22 cellular contexts compared by ENCODE assay signal in the genomic region with DNA sequence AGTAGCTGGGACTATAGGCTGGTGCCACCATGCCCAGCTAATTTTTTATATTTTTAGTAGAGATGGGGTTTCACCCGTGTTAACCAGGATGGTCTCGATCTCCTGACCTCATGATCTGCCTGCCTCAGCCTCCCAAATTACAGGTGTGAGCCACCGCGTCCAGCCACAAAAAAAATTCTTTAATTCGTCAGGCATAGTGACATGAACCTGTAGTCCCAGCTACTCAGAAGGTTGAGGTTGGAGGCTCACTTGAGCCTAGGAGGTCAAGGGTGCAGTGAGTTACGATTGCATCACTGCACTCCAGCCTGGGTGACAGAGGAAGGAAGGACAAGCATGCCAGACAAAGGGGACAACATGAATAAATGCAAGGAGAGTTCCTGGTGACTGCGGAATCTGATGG. TPM values are rescaled to one million over a fixed set of nuclear protein-coding genes. Genes with fewer than 3 reads are reported as not detected.
DNase-seq lines count a peak whose midpoint lies in the region; ATAC-seq and TF ChIP-seq lines count a peak whose summit lies in the region.
"Had no signal": no experiment of that assay in that cellular context is flagged by ENCODE, and none has a peak within 500 bp of the region (broad histone marks: within the 10 kb centered on the region; RNA-seq: fewer than 3 reads in every experiment).

No MANE protein-coding gene starts in this region.

- peaks cover 10% of the 10 kb centered on the region for H3K36me3 Mint-ChIP-seq in osteocyte (ENCODE audit: unreplicated experiment)
- peaks cover 18% of the 10 kb centered on the region for H3K36me3 Mint-ChIP-seq in activated naive CD8-positive, alpha-beta T cell treated with anti-CD3 and anti-CD28 coated beads for 36 hours

- H3K4me1 ChIP-seq in BLaER1 (peaks cover 72% of the 10 kb centered on the region), left lung (peaks cover 8 to 42% of the 10 kb centered on the region in 2 donors), rectal smooth muscle tissue (ENCODE audit: control insufficient read depth, insufficient read depth, low read length) (peaks cover 2% of the 10 kb centered on the region), right atrium auricular region (peaks cover 0 to 38% of the 10 kb centered on the region in 2 donors)
- H3K4me1 ChIP-seq: parathyroid adenoma had no signal

- no peak for TF ChIP-seq POLR2A in NB4 (IDR thresholded peaks at IDR 0.05; ENCODE audit: extremely low read depth, insufficient read length)

- ATAC-seq in left lung: peak; percentile 73
- ATAC-seq: left ventricle myocardium superior; mucosa of descending colon; natural killer cell treated with Interleukin-12 subunit alpha and Interleukin-12 subunit beta and Interleukin-15 and Interleukin-18, amount 100 ng/mL, for 72 hours; stimulated activated memory B cell treated with anti-CD40 and anti-IgM and Interleukin-4, amounts not matched to agents 10 μg/mL and 1 μg/mL and 100 μg/mL, for 72 hours had no signal

- no peak overlapping the region for H3K4me3 Mint-ChIP-seq in osteocyte (ENCODE audit: unreplicated experiment)
- no peak overlapping the region for H3K4me3 Mint-ChIP-seq in activated naive CD8-positive, alpha-beta T cell treated with anti-CD3 and anti-CD28 coated beads for 36 hours
- H3K4me3 Mint-ChIP-seq: activated CD4-positive, alpha-beta T cell treated with anti-CD3 and anti-CD28 coated beads, Interleukin-2, amount 10 ng/mL, durations not matched to agents 24 days and 14 days; natural killer cell treated with Interleukin-12 subunit alpha and Interleukin-12 subunit beta and Interleukin-15 and Interleukin-18, amount 100 ng/mL, for 72 hours; stimulated activated memory B cell treated with anti-CD40 and anti-IgM and Interleukin-4, amounts not matched to agents 10 μg/mL and 1 μg/mL and 100 μg/mL, for 72 hours had no signal

- H3K27ac ChIP-seq in BLaER1 (peak overlapping the region; percentile 83), left lung (peak overlapping the region; percentile 46 to 57), rectal smooth muscle tissue (ENCODE audit: low read depth, low read length) (peak overlapping the region; percentile 14), right atrium auricular region (no peak overlapping the region)
- H3K27ac ChIP-seq: brain microvascular endothelial cell, parathyroid adenoma, right lobe of liver, suprapubic skin, VCaP had no signal

- H3K4me2 ChIP-seq in BLaER1: peak overlapping the region; percentile 84

- H3K27me3 ChIP-seq in BLaER1 (no peaks in the 10 kb centered on the region), left lung (no peaks in the 10 kb centered on the region), rectal smooth muscle tissue (ENCODE audit: control insufficient read depth, insufficient read depth, low read length) (no peaks in the 10 kb centered on the region), right atrium auricular region (no peaks in the 10 kb centered on the region)
- H3K27me3 ChIP-seq: brain microvascular endothelial cell, right lobe of liver, suprapubic skin had no signal

- H3K9ac ChIP-seq in BLaER1: peak overlapping the region; percentile 63
- H3K9ac ChIP-seq in rectal smooth muscle tissue (ENCODE audit: low read length): no peak overlapping the region
- H3K9ac ChIP-seq: parathyroid adenoma had no signal

- H3K4me1 Mint-ChIP-seq in osteocyte (ENCODE audit: unreplicated experiment): peaks cover 7% of the 10 kb centered on the region
- peaks cover 17% of the 10 kb centered on the region for H3K4me1 Mint-ChIP-seq in activated naive CD8-positive, alpha-beta T cell treated with anti-CD3 and anti-CD28 coated beads for 36 hours

- H3K36me3 ChIP-seq in BLaER1 (no peaks in the 10 kb centered on the region), left lung (no peaks in the 10 kb centered on the region), rectal smooth muscle tissue (ENCODE audit: control insufficient read depth, insufficient read depth, low read length) (no peaks in the 10 kb centered on the region), right atrium auricular region (no peaks in the 10 kb centered on the region)
- H3K36me3 ChIP-seq: brain microvascular endothelial cell, right lobe of liver had no signal

- no peak overlapping the region for H3K27ac Mint-ChIP-seq in osteocyte (ENCODE audit: unreplicated experiment)
- H3K27ac Mint-ChIP-seq in activated naive CD8-positive, alpha-beta T cell treated with anti-CD3 and anti-CD28 coated beads for 36 hours: no peak overlapping the region
- H3K27ac Mint-ChIP-seq: activated CD4-positive, alpha-beta T cell treated with anti-CD3 and anti-CD28 coated beads, Interleukin-2, amount 10 ng/mL, durations not matched to agents 24 days and 14 days; stimulated activated memory B cell treated with anti-CD40 and anti-IgM and Interleukin-4, amounts not matched to agents 10 μg/mL and 1 μg/mL and 100 μg/mL, for 72 hours had no signal

- H3K9me3 ChIP-seq in BLaER1: no peaks in the 10 kb centered on the region
- no peaks in the 10 kb centered on the region for H3K9me3 ChIP-seq in left lung
- H3K9me3 ChIP-seq in right atrium auricular region: no peaks in the 10 kb centered on the region
- H3K9me3 ChIP-seq: mucosa of descending colon, right lobe of liver, suprapubic skin had no signal

- no peak for TF ChIP-seq CTCF in NB4 (IDR thresholded peaks at IDR 0.05; ENCODE audit: low read depth, low read length)
- TF ChIP-seq CTCF in left lung (IDR thresholded peaks at IDR 0.05): no peak
- TF ChIP-seq CTCF in osteocyte (IDR thresholded peaks at IDR 0.05): no peak
- no peak for TF ChIP-seq CTCF in right atrium auricular region (IDR thresholded peaks at IDR 0.05)

- DNase-seq in NB4 (ENCODE audit: low read depth) (peak; percentile 71), left lung (peak in 1 of 2 donors; percentile 74), osteocyte (ENCODE audit: extremely low spot score, unreplicated experiment) (no peak), right atrium auricular region (ENCODE audit: low spot score) (no peak), NCI-H446 treated with DMSO at 0.1 percent for 48 hours (lab: John Stamatoyannopoulos, UW) (no peak)
- DNase-seq in activated naive CD8-positive, alpha-beta T cell treated with anti-CD3 and anti-CD28 coated beads for 36 hours: no peak
- DNase-seq: activated CD4-positive, alpha-beta T cell treated with anti-CD3 and anti-CD28 coated beads, Interleukin-2, amount 10 ng/mL, durations not matched to agents 24 days and 14 days; activated naive CD4-positive, alpha-beta T cell; brain microvascular endothelial cell; GOT3; left ventricle myocardium superior; mucosa of descending colon; NCI-H1436; right lobe of liver; stimulated activated CD4-positive, alpha-beta T cell treated with anti-CD3 and anti-CD28 coated beads, Interleukin-4, amount 100 ng/mL, for 24 hours had no signal

- intact Hi-C loops in left lung (cut with DNase I): no loop called here

- H3K27me3 Mint-ChIP-seq in osteocyte (ENCODE audit: unreplicated experiment): no peaks in the 10 kb centered on the region
- H3K27me3 Mint-ChIP-seq in activated naive CD8-positive, alpha-beta T cell treated with anti-CD3 and anti-CD28 coated beads for 36 hours: no peaks in the 10 kb centered on the region
- H3K27me3 Mint-ChIP-seq: activated CD4-positive, alpha-beta T cell treated with anti-CD3 and anti-CD28 coated beads, Interleukin-2, amount 10 ng/mL, durations not matched to agents 24 days and 14 days; natural killer cell treated with Interleukin-12 subunit alpha and Interleukin-12 subunit beta and Interleukin-15 and Interleukin-18, amount 100 ng/mL, for 72 hours; stimulated activated memory B cell treated with anti-CD40 and anti-IgM and Interleukin-4, amounts not matched to agents 10 μg/mL and 1 μg/mL and 100 μg/mL, for 72 hours had no signal

- H3K9me3 Mint-ChIP-seq in osteocyte (ENCODE audit: unreplicated experiment): no peaks in the 10 kb centered on the region
- H3K9me3 Mint-ChIP-seq in activated naive CD8-positive, alpha-beta T cell treated with anti-CD3 and anti-CD28 coated beads for 36 hours: no peaks in the 10 kb centered on the region
- H3K9me3 Mint-ChIP-seq: activated CD4-positive, alpha-beta T cell treated with anti-CD3 and anti-CD28 coated beads, Interleukin-2, amount 10 ng/mL, durations not matched to agents 24 days and 14 days; natural killer cell treated with Interleukin-12 subunit alpha and Interleukin-12 subunit beta and Interleukin-15 and Interleukin-18, amount 100 ng/mL, for 72 hours; stimulated activated memory B cell treated with anti-CD40 and anti-IgM and Interleukin-4, amounts not matched to agents 10 μg/mL and 1 μg/mL and 100 μg/mL, for 72 hours had no signal

- 0 out of 2 replicates have a peak overlapping the region, but pooled peaks have one; percentile 34 for H3K4me3 ChIP-seq in BLaER1
- H3K4me3 ChIP-seq in NB4 (ENCODE audit: low read depth, low read length): no peak overlapping the region
- no peak overlapping the region for H3K4me3 ChIP-seq in left lung
- no peak overlapping the region for H3K4me3 ChIP-seq in rectal smooth muscle tissue (ENCODE audit: low read length)
- no peak overlapping the region for H3K4me3 ChIP-seq in right atrium auricular region
- H3K4me3 ChIP-seq: mucosa of descending colon, right lobe of liver, suprapubic skin had no signal

- no peaks in the 10 kb centered on the region for H4K20me1 ChIP-seq in BLaER1

RNA-seq across cellular contexts. Expression of a gene that starts 19.5 kb away (rescaled TPM):
- total RNA-seq in left lung: 10 to 100 TPM; 51.1 to 69.2 TPM
- total RNA-seq in osteocyte: 76.8 and 79.6 TPM in 2 replicates
- 100 to 1,000 TPM in 1 of 2 experiments, 10 to 100 TPM in 1; 97.5 to 100 TPM for total RNA-seq in activated naive CD8-positive, alpha-beta T cell treated with anti-CD3 and anti-CD28 coated beads for 36 hours
- total RNA-seq in right atrium auricular region: 10 to 100 TPM; 15.9 to 30.5 TPM

Comparison
In these comparisons a context has a peak if more than half of its experiments do, and no peak if none do; other contexts are left out.
1. H3K27ac ChIP-seq: peak in BLaER1 (single experiment), left lung (2 of 2) and rectal smooth muscle tissue (single experiment); none in right atrium auricular region (0 of 2).